In genomic region chr13:97261254-97262015, GRCh38 we compare ENCODE assay signal across 9 cellular contexts. TPM values are rescaled to one million over a fixed set of nuclear protein-coding genes. Genes with fewer than 3 reads are reported as not detected.
DNase-seq lines count a peak whose midpoint lies in the region; ATAC-seq and TF ChIP-seq lines count a peak whose summit lies in the region.
"Had no signal": no experiment of that assay in that cellular context is flagged by ENCODE, and none has a peak within 500 bp of the region (broad histone marks: within the 10 kb centered on the region; RNA-seq: fewer than 3 reads in every experiment).

No MANE protein-coding gene starts in this region.

- intact Hi-C loops in adrenal gland (cut with DNase I), result loop anchor here (10.0 kb wide), 1 partner anchor 83 kb away; no protein-coding TSS in a partner anchor

- peak; percentile 22 for DNase-seq in activated T-cell treated with anti-CD3 and anti-CD28 coated beads, Interleukin-2, amount 50 U/mL, for 1 hour
- no peak for DNase-seq in activated T-cell treated with anti-CD3 and anti-CD28 coated beads for 4 hours
- peak in 6 of 7 donors; percentile 54 to 78 (median 66) for DNase-seq in adrenal gland
- DNase-seq in progenitor cell of endocrine pancreas (ENCODE audit: low spot score, unreplicated experiment), result no peak
- no peak for DNase-seq in glomerular visceral epithelial cell (ENCODE audit: extremely low spot score)
- DNase-seq in NCI-H69 (lab: John Stamatoyannopoulos, UW), result no peak
- DNase-seq in NCI-H524 treated with DMSO at 0.1 percent for 48 hours (lab: John Stamatoyannopoulos, UW), result no peak

- H3K4me1 Mint-ChIP-seq in progenitor cell of endocrine pancreas (ENCODE audit: low read depth), result peaks cover 43% of the 10 kb centered on the region

- H3K4me3 ChIP-seq in adrenal gland, result no peak overlapping the region
- H3K4me3 ChIP-seq: Peyer's patch had no signal

- H3K36me3 ChIP-seq in adrenal gland (replicated peaks in 1 of 2), result no peaks in the 10 kb centered on the region
- H3K36me3 ChIP-seq: Peyer's patch had no signal

- no peak for TF ChIP-seq CTCF in adrenal gland (IDR thresholded peaks at IDR 0.05)
- TF ChIP-seq CTCF in progenitor cell of endocrine pancreas (IDR thresholded peaks at IDR 0.05; ENCODE audit: unreplicated experiment), result no peak

- H3K27me3 ChIP-seq in adrenal gland, result no peaks in the 10 kb centered on the region
- H3K27me3 ChIP-seq: Peyer's patch had no signal

- H3K4me3 Mint-ChIP-seq in progenitor cell of endocrine pancreas (ENCODE audit: low read depth), result no peak overlapping the region

- peaks cover 79 to 94% of the 10 kb centered on the region in 2 donors for H3K4me1 ChIP-seq in adrenal gland (replicated peaks in 1 of 2)

- no peaks in the 10 kb centered on the region for H3K27me3 Mint-ChIP-seq in progenitor cell of endocrine pancreas

- H3K9me3 ChIP-seq in adrenal gland (replicated peaks in 1 of 3), result no peaks in the 10 kb centered on the region
- H3K9me3 ChIP-seq: Peyer's patch had no signal

- peak; percentile 52 for ATAC-seq in HG03135 (IDR thresholded peaks at IDR 0.05; ENCODE audit: unreplicated experiment)

- peak overlapping the region; percentile 80 to 95 (median 87) for H3K27ac ChIP-seq in adrenal gland

- TF ChIP-seq POLR2A in adrenal gland (IDR thresholded peaks at IDR 0.05), result peak in 1 of 2 donors; percentile 43

- peaks cover 20% of the 10 kb centered on the region for H3K36me3 Mint-ChIP-seq in progenitor cell of endocrine pancreas (ENCODE audit: insufficient read depth)

- H3K27ac Mint-ChIP-seq in progenitor cell of endocrine pancreas, result peak overlapping the region; percentile 80

- WGBS in adrenal gland, 4 donors, result 40 to 49% (median 45%) methylated on average over 9 to 10 of the region's 10 CpGs

- H3K9me3 Mint-ChIP-seq in progenitor cell of endocrine pancreas (ENCODE audit: low read depth), result peaks cover 5% of the 10 kb centered on the region

RNA-seq across cellular contexts. Expression of gene MBNL2, which starts 39.3 kb away (rescaled TPM):
- 100 to 1,000 TPM; 102 to 250 (median 163) TPM for total RNA-seq in adrenal gland
- polyA plus RNA-seq in adrenal gland, result 100 to 1,000 TPM in 1 of 3 donors, 10 to 100 TPM in 2; 29.2 to 119 (median 40.2) TPM
- 51.3 and 51.4 TPM in 2 replicates for total RNA-seq in progenitor cell of endocrine pancreas

Comparison
In these comparisons a context has a peak if more than half of its experiments do, and no peak if none do; other contexts are left out.
1. DNase-seq: peak in activated T-cell treated with anti-CD3 and anti-CD28 coated beads, Interleukin-2, amount 50 U/mL, for 1 hour (single experiment) and adrenal gland (6 of 7); none in activated T-cell treated with anti-CD3 and anti-CD28 coated beads for 4 hours (single experiment), progenitor cell of endocrine pancreas (single experiment), glomerular visceral epithelial cell (single experiment), NCI-H69 (single experiment) and NCI-H524 treated with DMSO at 0.1 percent for 48 hours (single experiment).